Comparison of ENCODE assay signal across 9 cellular contexts in genomic region chr12:15522574-15523187, GRCh38.
DNase-seq lines count a peak whose midpoint lies in the region; ATAC-seq, FAIRE-seq and TF ChIP-seq lines count a peak whose summit lies in the region.
"Had no signal": no experiment of that assay in that cellular context is flagged by ENCODE, and none has a peak within 500 bp of the region (broad histone marks: within the 10 kb centered on the region; RNA-seq: fewer than 3 reads in every experiment).

No MANE protein-coding gene starts in this region.

- no peaks in the 10 kb centered on the region for H3K4me1 ChIP-seq in gastrocnemius medialis
- H3K4me1 ChIP-seq: SJSA1 had no signal

- TF ChIP-seq CTCF in gastrocnemius medialis (IDR thresholded peaks at IDR 0.05 in 4 of 5, conservative IDR thresholded peaks at IDR 0.05 in 1 of 5): peak in 4 of 5 experiments; percentile 13 to 48 (median 39)

- no peaks in the 10 kb centered on the region for H3K9me3 ChIP-seq in gastrocnemius medialis
- H3K9me3 ChIP-seq: SJSA1 had no signal

- no peaks in the 10 kb centered on the region for H3K36me3 ChIP-seq in gastrocnemius medialis
- H3K36me3 ChIP-seq: SJSA1 had no signal

- no peak overlapping the region for H3K4me3 ChIP-seq in gastrocnemius medialis
- H3K4me3 ChIP-seq: SJSA1 had no signal

- intact Hi-C loops in gastrocnemius medialis (cut with DNase I; ENCODE audit: low total_unique reads): loop anchor here (2.0 kb wide), 1 partner anchor 246 kb away; no protein-coding TSS in a partner anchor

- no peak for TF ChIP-seq POLR2A in gastrocnemius medialis (IDR thresholded peaks at IDR 0.05)

- DNase-seq in G401 (ENCODE audit: low spot score): peak; percentile 42
- peak; percentile 80 for DNase-seq in LoVo (ENCODE audit: low spot score)
- peak; percentile 26 for DNase-seq in RCC 7860 (ENCODE audit: low spot score)
- DNase-seq in fibroblast of gingiva (ENCODE audit: low read depth): peak; percentile 60
- no peak for DNase-seq in gastrocnemius medialis
- DNase-seq in ureter (ENCODE audit: low spot score): no peak

- no peak overlapping the region for H3K27ac ChIP-seq in gastrocnemius medialis
- H3K27ac ChIP-seq: SJSA1 had no signal

- peaks cover 0 to 3% (median 0%) of the 10 kb centered on the region in 3 donors for H3K27me3 ChIP-seq in gastrocnemius medialis

- peak in 1 of 2 donors; percentile 62 for ATAC-seq in gastrocnemius medialis
- ATAC-seq in HG02938 (IDR thresholded peaks at IDR 0.05; ENCODE audit: unreplicated experiment): no peak
- ATAC-seq in HG03439 (IDR thresholded peaks at IDR 0.05; ENCODE audit: unreplicated experiment): no peak

- FAIRE-seq in RCC 7860 (lab: Jason Lieb, UNC): peak; percentile 82

- in situ Hi-C loops in G401 (cut with HindIII; ENCODE audit: low sequenced_read_pairs) (no loop called here), gastrocnemius medialis (cut with MboI; ENCODE audit: low sequenced_read_pairs in 4 of 4) (loop anchor here (5.0 to 10.0 kb wide), 2 partner anchors 248 to 250 kb away; no protein-coding TSS in a partner anchor)

Comparison
In these comparisons a context has a peak if more than half of its experiments do, and no peak if none do; other contexts are left out.
1. DNase-seq: peak in G401 (single experiment), LoVo (single experiment), RCC 7860 (single experiment) and fibroblast of gingiva (single experiment); none in gastrocnemius medialis (0 of 2) and ureter (single experiment).